Comparison of ENCODE assay signal across 30 cellular contexts in the genomic region with DNA sequence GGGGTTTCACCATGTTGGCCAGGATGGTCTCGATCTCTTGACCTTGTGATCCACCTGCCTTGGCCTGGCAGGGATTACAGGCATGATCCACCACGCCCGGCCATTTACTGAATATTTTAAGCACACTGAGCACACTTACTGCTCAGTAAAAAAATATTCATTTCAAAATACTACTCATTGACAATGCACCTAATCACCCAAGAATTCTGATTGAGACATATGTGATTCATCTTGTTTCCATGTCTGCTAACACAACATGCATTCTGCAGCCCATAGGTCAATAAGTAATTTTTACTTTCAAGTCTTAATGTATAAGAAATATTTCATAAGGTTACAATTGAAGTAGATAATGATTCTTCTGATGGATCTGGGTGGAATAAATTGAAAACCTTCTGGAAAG. TPM values are rescaled to one million over a fixed set of nuclear protein-coding genes. Genes with fewer than 3 reads are reported as not detected.
"Had no signal": no experiment of that assay in that cellular context is flagged by ENCODE, and none has a peak within 500 bp of the region (broad histone marks: within the 10 kb centered on the region; RNA-seq: fewer than 3 reads in every experiment).

No MANE protein-coding gene starts in this region.

- H3K36me3 Mint-ChIP-seq: activated naive CD4-positive, alpha-beta T cell treated with anti-CD3 and anti-CD28 coated beads, Interleukin-2, amount 50 U/mL, for 24 hours; WTC11 had no signal

- DNase-seq: activated CD4-positive, alpha-beta T cell treated with anti-CD3 and anti-CD28 coated beads for 48 hours; activated CD4-positive, alpha-beta T cell treated with anti-CD3 and anti-CD28 coated beads, Interleukin-2, amount 50 U/mL, for 4 hours; activated CD4-positive, CD25-positive, alpha-beta regulatory T cell treated with anti-CD3 and anti-CD28 coated beads, Interleukin-2, amount 50 U/mL, for 72 hours; activated CD8-positive, alpha-beta memory T cell treated with anti-CD3 and anti-CD28 coated beads, Interleukin-2, amount 50 U/mL, for 48 hours; activated CD8-positive, alpha-beta T cell treated with anti-CD3 and anti-CD28 coated beads, Interleukin-2, amount 10 ng/mL, durations not matched to agents 7 days and 5 days; activated effector memory CD4-positive, alpha-beta T cell treated with Interleukin-2 at 50 U/mL for 16 hours; activated naive CD4-positive, alpha-beta T cell; activated T-cell treated with anti-CD3 and anti-CD28 coated beads, Interleukin-2, amount 50 U/mL, for 1 hour; aorta; Karpas-422; NCI-H1105 treated with DMSO at 0.1 percent for 48 hours; NCI-H1436 treated with DMSO at 0.1 percent for 48 hours; NCI-H187 treated with DMSO at 0.1 percent for 48 hours; NCI-H2171 treated with DMSO at 0.1 percent for 48 hours; NCI-H226; NCI-H526; NCI-H774; Right ventricle myocardium superior; RPMI8226; SJCRH30; SK-N-SH had no signal

- H3K9ac ChIP-seq: SK-N-SH had no signal

- ATAC-seq: activated CD8-positive, alpha-beta T cell treated with anti-CD3 and anti-CD28 coated beads, Interleukin-2, amount 10 ng/mL, durations not matched to agents 7 days and 5 days; K562; WTC11 had no signal

- H3K4me2 ChIP-seq: SK-N-SH had no signal

- H3K27ac Mint-ChIP-seq: activated CD8-positive, alpha-beta T cell treated with anti-CD3 and anti-CD28 coated beads, Interleukin-2, amount 10 ng/mL, durations not matched to agents 7 days and 5 days; activated naive CD4-positive, alpha-beta T cell treated with anti-CD3 and anti-CD28 coated beads, Interleukin-2, amount 50 U/mL, for 24 hours; activated T-helper 1 cell treated with anti-CD3 and anti-CD28 coated beads, Interleukin-12 subunit alpha, Interleukin-12 subunit beta, Interleukin-2, Interleukin-4 antibody, amounts not matched to agents 30 ng/mL and 10 ng/mL and 1 ng/mL, durations not matched to agents 14 hours and 24 hours and 36 hours; T-helper 2 cell treated with Interferon-gamma antibody and Interleukin-4, amounts not matched to agents 5 μg/mL and 100 μg/mL, for 36 hours; WTC11 had no signal

- H3K9me3 Mint-ChIP-seq: activated naive CD4-positive, alpha-beta T cell treated with anti-CD3 and anti-CD28 coated beads, Interleukin-2, amount 50 U/mL, for 24 hours; activated T-helper 1 cell treated with anti-CD3 and anti-CD28 coated beads, Interleukin-12 subunit alpha, Interleukin-12 subunit beta, Interleukin-2, Interleukin-4 antibody, amounts not matched to agents 30 ng/mL and 10 ng/mL and 1 ng/mL, durations not matched to agents 14 hours and 24 hours and 36 hours; T-helper 2 cell treated with Interferon-gamma antibody and Interleukin-4, amounts not matched to agents 5 μg/mL and 100 μg/mL, for 36 hours; WTC11 had no signal

- H3K36me3 ChIP-seq: SJCRH30 had no signal

- H3K4me1 ChIP-seq: SJCRH30 had no signal

- H3K9me3 ChIP-seq: SJCRH30, SK-N-SH had no signal

- H3K27me3 Mint-ChIP-seq: central memory CD8-positive, alpha-beta T cell had no signal

- H3K4me3 Mint-ChIP-seq: activated CD8-positive, alpha-beta T cell treated with anti-CD3 and anti-CD28 coated beads, Interleukin-2, amount 10 ng/mL, durations not matched to agents 7 days and 5 days; activated naive CD4-positive, alpha-beta T cell treated with anti-CD3 and anti-CD28 coated beads, Interleukin-2, amount 50 U/mL, for 24 hours; activated T-helper 1 cell treated with anti-CD3 and anti-CD28 coated beads, Interleukin-12 subunit alpha, Interleukin-12 subunit beta, Interleukin-2, Interleukin-4 antibody, amounts not matched to agents 30 ng/mL and 10 ng/mL and 1 ng/mL, durations not matched to agents 14 hours and 24 hours and 36 hours; central memory CD8-positive, alpha-beta T cell; T-helper 2 cell treated with Interferon-gamma antibody and Interleukin-4, amounts not matched to agents 5 μg/mL and 100 μg/mL, for 36 hours; WTC11 had no signal

- H3K4me3 ChIP-seq: K562, SJCRH30 had no signal

- H3K27me3 ChIP-seq: SJCRH30 had no signal

- H3K4me1 Mint-ChIP-seq: activated naive CD4-positive, alpha-beta T cell treated with anti-CD3 and anti-CD28 coated beads, Interleukin-2, amount 50 U/mL, for 24 hours; central memory CD8-positive, alpha-beta T cell had no signal

- H3K27ac ChIP-seq: SJCRH30 had no signal

RNA-seq across cellular contexts. Expression of gene OR52J3, which starts 4.2 kb away (rescaled TPM):
- total RNA-seq: activated CD8-positive, alpha-beta T cell treated with anti-CD3 and anti-CD28 coated beads, Interleukin-2, amount 10 ng/mL, durations not matched to agents 7 days and 5 days; activated T-helper 1 cell treated with anti-CD3 and anti-CD28 coated beads, Interleukin-12 subunit alpha, Interleukin-12 subunit beta, Interleukin-2, Interleukin-4 antibody, amounts not matched to agents 30 ng/mL and 10 ng/mL and 1 ng/mL, durations not matched to agents 14 hours and 24 hours and 36 hours; aorta; K562; NCI-H460; OCI-LY7; Right ventricle myocardium superior; SJCRH30; T-helper 1 cell treated with Interleukin-12 subunit alpha and Interleukin-12 subunit beta and Interleukin-4 antibody, amounts not matched to agents 30 ng/mL and 1 ng/mL, for 36 hours; WTC11 had no signal
- polyA plus RNA-seq: aorta, K562, SK-N-SH had no signal

RNA-seq across cellular contexts. Expression of gene OR52E2, which starts 17.3 kb away (rescaled TPM):
- total RNA-seq: activated CD8-positive, alpha-beta T cell treated with anti-CD3 and anti-CD28 coated beads, Interleukin-2, amount 10 ng/mL, durations not matched to agents 7 days and 5 days; activated T-helper 1 cell treated with anti-CD3 and anti-CD28 coated beads, Interleukin-12 subunit alpha, Interleukin-12 subunit beta, Interleukin-2, Interleukin-4 antibody, amounts not matched to agents 30 ng/mL and 10 ng/mL and 1 ng/mL, durations not matched to agents 14 hours and 24 hours and 36 hours; aorta; K562; NCI-H460; OCI-LY7; Right ventricle myocardium superior; SJCRH30; T-helper 1 cell treated with Interleukin-12 subunit alpha and Interleukin-12 subunit beta and Interleukin-4 antibody, amounts not matched to agents 30 ng/mL and 1 ng/mL, for 36 hours; WTC11 had no signal
- polyA plus RNA-seq: aorta, K562, SK-N-SH had no signal

RNA-seq across cellular contexts. Expression of gene OR52E1, which starts 27.3 kb away (rescaled TPM):
- total RNA-seq: activated CD8-positive, alpha-beta T cell treated with anti-CD3 and anti-CD28 coated beads, Interleukin-2, amount 10 ng/mL, durations not matched to agents 7 days and 5 days; activated T-helper 1 cell treated with anti-CD3 and anti-CD28 coated beads, Interleukin-12 subunit alpha, Interleukin-12 subunit beta, Interleukin-2, Interleukin-4 antibody, amounts not matched to agents 30 ng/mL and 10 ng/mL and 1 ng/mL, durations not matched to agents 14 hours and 24 hours and 36 hours; aorta; K562; NCI-H460; OCI-LY7; Right ventricle myocardium superior; SJCRH30; T-helper 1 cell treated with Interleukin-12 subunit alpha and Interleukin-12 subunit beta and Interleukin-4 antibody, amounts not matched to agents 30 ng/mL and 1 ng/mL, for 36 hours; WTC11 had no signal
- polyA plus RNA-seq: aorta, K562, SK-N-SH had no signal

RNA-seq across cellular contexts. Expression of gene OR51L1, which starts 47.4 kb away (rescaled TPM):
- total RNA-seq: activated CD8-positive, alpha-beta T cell treated with anti-CD3 and anti-CD28 coated beads, Interleukin-2, amount 10 ng/mL, durations not matched to agents 7 days and 5 days; activated T-helper 1 cell treated with anti-CD3 and anti-CD28 coated beads, Interleukin-12 subunit alpha, Interleukin-12 subunit beta, Interleukin-2, Interleukin-4 antibody, amounts not matched to agents 30 ng/mL and 10 ng/mL and 1 ng/mL, durations not matched to agents 14 hours and 24 hours and 36 hours; aorta; K562; NCI-H460; OCI-LY7; Right ventricle myocardium superior; SJCRH30; T-helper 1 cell treated with Interleukin-12 subunit alpha and Interleukin-12 subunit beta and Interleukin-4 antibody, amounts not matched to agents 30 ng/mL and 1 ng/mL, for 36 hours; WTC11 had no signal
- polyA plus RNA-seq: aorta, K562, SK-N-SH had no signal
